ENCODE assay signal across 30 cellular contexts in genomic region chr7:112540839-112541577, GRCh38.
"Had no signal": no experiment of that assay in that cellular context is flagged by ENCODE, and none has a peak within 500 bp of the region (broad histone marks: within the 10 kb centered on the region; RNA-seq: fewer than 3 reads in every experiment).

No MANE protein-coding gene starts in this region.

- H3K36me3 ChIP-seq: adrenal gland, MG63, Peyer's patch, SJSA1 had no signal

- ATAC-seq: activated CD8-positive, alpha-beta T cell treated with anti-CD3 and anti-CD28 coated beads, Interleukin-2, amount 10 ng/mL, durations not matched to agents 7 days and 5 days; T-helper 17 cell; WTC11 had no signal

- H3K9me3 ChIP-seq: adrenal gland, MG63, Peyer's patch, SJSA1 had no signal

- H3K4me1 ChIP-seq: adrenal gland, Peyer's patch, SJSA1 had no signal

- H3K4me3 ChIP-seq: adrenal gland, MG63, Peyer's patch, SJSA1 had no signal

- FAIRE-seq: bronchial epithelial cell had no signal

- H3K27me3 ChIP-seq: adrenal gland, MG63, Peyer's patch, SJSA1 had no signal

- DNase-seq: activated CD4-positive, alpha-beta T cell treated with anti-CD3 and anti-CD28 coated beads for 48 hours; activated CD4-positive, alpha-beta T cell treated with anti-CD3 and anti-CD28 coated beads, Interleukin-2, amount 50 U/mL, for 4 hours; activated CD4-positive, CD25-positive, alpha-beta regulatory T cell treated with anti-CD3 and anti-CD28 coated beads, Interleukin-2, amount 50 U/mL, for 72 hours; activated CD8-positive, alpha-beta memory T cell treated with anti-CD3 and anti-CD28 coated beads, Interleukin-2, amount 50 U/mL, for 48 hours; activated CD8-positive, alpha-beta T cell treated with anti-CD3 and anti-CD28 coated beads, Interleukin-2, amount 10 ng/mL, durations not matched to agents 7 days and 5 days; activated naive CD4-positive, alpha-beta T cell treated with anti-CD3 and anti-CD28 coated beads, Interleukin-2, amount 50 U/mL, for 16 hours; activated naive CD8-positive, alpha-beta T cell treated with anti-CD3 and anti-CD28 coated beads, Interleukin-2, amount 10 ng/mL, durations not matched to agents 7 days and 5 days; activated T-cell treated with anti-CD3 and anti-CD28 coated beads, Interleukin-2, amount 50 U/mL, for 1 hour; adrenal gland; aorta; central memory CD4-positive, alpha-beta T cell; Kasumi-1; MG63; MV-4-11; NCI-H1092 treated with DMSO at 0.1 percent for 48 hours; NCI-H1417 treated with DMSO at 0.1 percent for 48 hours; NCI-H1694; NCI-H2029; NCI-H345; NCI-H510A; NCI-H526 treated with DMSO at 0.1 percent for 48 hours; NCI-H82; OCI-M1; Peyer's patch; SHP77; T-helper 17 cell; T-helper 9 cell had no signal

- H3K27ac ChIP-seq: adrenal gland, Peyer's patch, SJSA1 had no signal
